ENCODE assay signal across 10 cellular contexts in genomic region chr5:76855961-76856360, GRCh38. TPM values are rescaled to one million over a fixed set of nuclear protein-coding genes. Genes with fewer than 3 reads are reported as not detected.
DNase-seq lines count a peak whose midpoint lies in the region; ATAC-seq and TF ChIP-seq lines count a peak whose summit lies in the region.
"Had no signal": no experiment of that assay in that cellular context is flagged by ENCODE, and none has a peak within 500 bp of the region (broad histone marks: within the 10 kb centered on the region; RNA-seq: fewer than 3 reads in every experiment).

No MANE protein-coding gene starts in this region.

- peaks cover 40% of the 10 kb centered on the region for H3K4me1 Mint-ChIP-seq in T-helper 1 cell treated with Interleukin-12 subunit alpha and Interleukin-12 subunit beta and Interleukin-4 antibody, amounts not matched to agents 30 μg/mL and 1 μg/mL, for 36 hours (ENCODE audit: low read depth)
- H3K4me1 Mint-ChIP-seq in effector memory CD8-positive, alpha-beta T cell (ENCODE audit: low read depth in 2 of 2): peaks cover 18 to 21% of the 10 kb centered on the region in 2 donors
- H3K4me1 Mint-ChIP-seq in HFFc6 (ENCODE audit: low read depth): no peaks in the 10 kb centered on the region

- peak; percentile 27 to 30 for DNase-seq in activated CD4-positive, alpha-beta T cell treated with anti-CD3 and anti-CD28 coated beads for 4 hours
- DNase-seq in activated CD4-positive, alpha-beta T cell treated with anti-CD3 and anti-CD28 coated beads, Interleukin-2, amount 50 U/mL, for 1 hour: no peak
- peak in 2 of 3 experiments; percentile 2 to 6 for DNase-seq in effector memory CD8-positive, alpha-beta T cell
- DNase-seq in stimulated activated naive CD8-positive, alpha-beta T cell treated with anti-CD3 and anti-CD28 coated beads, Interleukin-15, Interleukin-2, amounts not matched to agents 100 U/mL and 50 U/mL, for 24 hours: peak; percentile 11
- DNase-seq in ecto neural progenitor cell (ENCODE audit: low spot score): no peak
- DNase-seq in HFFc6: no peak
- DNase-seq: IMR-90, mesenchymal stem cell had no signal

- peak overlapping the region; percentile 53 for H3K4me3 Mint-ChIP-seq in T-helper 1 cell treated with Interleukin-12 subunit alpha and Interleukin-12 subunit beta and Interleukin-4 antibody, amounts not matched to agents 30 μg/mL and 1 μg/mL, for 36 hours
- peak overlapping the region; percentile 22 to 47 for H3K4me3 Mint-ChIP-seq in effector memory CD8-positive, alpha-beta T cell
- H3K4me3 Mint-ChIP-seq in HFFc6: no peak overlapping the region

- no peaks in the 10 kb centered on the region for H3K27me3 Mint-ChIP-seq in T-helper 1 cell treated with Interleukin-12 subunit alpha and Interleukin-12 subunit beta and Interleukin-4 antibody, amounts not matched to agents 30 μg/mL and 1 μg/mL, for 36 hours (ENCODE audit: low read depth)
- no peaks in the 10 kb centered on the region for H3K27me3 Mint-ChIP-seq in effector memory CD8-positive, alpha-beta T cell
- peaks cover 5% of the 10 kb centered on the region for H3K27me3 Mint-ChIP-seq in HFFc6 (ENCODE audit: insufficient read depth)

- peaks cover 25% of the 10 kb centered on the region for H3K36me3 Mint-ChIP-seq in T-helper 1 cell treated with Interleukin-12 subunit alpha and Interleukin-12 subunit beta and Interleukin-4 antibody, amounts not matched to agents 30 μg/mL and 1 μg/mL, for 36 hours (ENCODE audit: low read depth)
- H3K36me3 Mint-ChIP-seq in effector memory CD8-positive, alpha-beta T cell (ENCODE audit: insufficient read depth): no peaks in the 10 kb centered on the region
- H3K36me3 Mint-ChIP-seq in HFFc6 (ENCODE audit: low read depth): no peaks in the 10 kb centered on the region

- TF ChIP-seq CTCF in HFFc6 (IDR thresholded peaks at IDR 0.05): no peak

- peak overlapping the region; percentile 95 for H3K27ac Mint-ChIP-seq in T-helper 1 cell treated with Interleukin-12 subunit alpha and Interleukin-12 subunit beta and Interleukin-4 antibody, amounts not matched to agents 30 μg/mL and 1 μg/mL, for 36 hours
- H3K27ac Mint-ChIP-seq in effector memory CD8-positive, alpha-beta T cell: peak overlapping the region; percentile 86 to 91
- no peak overlapping the region for H3K27ac Mint-ChIP-seq in HFFc6

- ATAC-seq in effector memory CD8-positive, alpha-beta T cell (replicated peaks): peak; percentile 63
- ATAC-seq in stimulated activated naive CD8-positive, alpha-beta T cell treated with anti-CD3 and anti-CD28 coated beads, Interleukin-15, Interleukin-2, amounts not matched to agents 100 U/mL and 50 U/mL, for 24 hours: peak; percentile 55
- ATAC-seq in GM21423 (IDR thresholded peaks at IDR 0.05; ENCODE audit: unreplicated experiment): no peak

- peaks cover 23% of the 10 kb centered on the region for H3K9me3 Mint-ChIP-seq in T-helper 1 cell treated with Interleukin-12 subunit alpha and Interleukin-12 subunit beta and Interleukin-4 antibody, amounts not matched to agents 30 μg/mL and 1 μg/mL, for 36 hours
- H3K9me3 Mint-ChIP-seq in effector memory CD8-positive, alpha-beta T cell: no peaks in the 10 kb centered on the region
- no peaks in the 10 kb centered on the region for H3K9me3 Mint-ChIP-seq in HFFc6

RNA-seq across cellular contexts. Expression of gene S100Z, which starts 6.1 kb away (rescaled TPM):
- not detected for total RNA-seq in HFFc6 (2021; fragmentation: NEBNext Ultra II Directional; extraction: Animal tissue kit (Norgen Biotek cat#: 25700))
- total RNA-seq: IMR-90 had no signal

RNA-seq across cellular contexts. Expression of gene F2RL1, which starts 37.1 kb away (rescaled TPM):
- total RNA-seq in HFFc6 (2021; fragmentation: NEBNext Ultra II Directional; extraction: Animal tissue kit (Norgen Biotek cat#: 25700)): 1 to 10 TPM; 2.9 to 6.4 (median 6.0) TPM

Comparison
In these comparisons a context has a peak if more than half of its experiments do, and no peak if none do; other contexts are left out.
1. DNase-seq: peak in activated CD4-positive, alpha-beta T cell treated with anti-CD3 and anti-CD28 coated beads for 4 hours (2 of 2), effector memory CD8-positive, alpha-beta T cell (2 of 3) and stimulated activated naive CD8-positive, alpha-beta T cell treated with anti-CD3 and anti-CD28 coated beads, Interleukin-15, Interleukin-2, amounts not matched to agents 100 U/mL and 50 U/mL, for 24 hours (single experiment); none in activated CD4-positive, alpha-beta T cell treated with anti-CD3 and anti-CD28 coated beads, Interleukin-2, amount 50 U/mL, for 1 hour (single experiment), ecto neural progenitor cell (single experiment) and HFFc6 (single experiment).